Comparison of ENCODE assay signal across 8 cellular contexts in the genomic region with DNA sequence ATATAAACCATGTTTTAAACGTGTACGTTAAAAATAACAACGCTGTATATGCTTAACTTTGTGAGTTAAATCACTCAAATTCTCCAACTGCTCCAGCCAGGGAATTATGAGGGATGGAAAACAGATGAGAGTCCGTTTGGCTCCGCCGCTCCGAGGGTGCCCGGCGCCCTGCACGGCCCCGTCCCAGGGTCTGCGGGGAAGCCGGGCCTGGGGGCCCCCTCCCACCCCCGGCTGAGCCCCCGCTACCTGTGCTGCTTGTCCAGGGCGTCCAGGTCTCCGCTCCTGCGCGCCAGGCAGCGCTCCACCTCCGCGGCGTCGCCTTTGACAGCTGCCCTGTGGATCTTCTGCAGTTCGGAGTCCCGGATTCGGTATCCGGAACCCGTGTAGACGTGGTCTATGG.
DNase-seq lines count a peak whose midpoint lies in the region; ATAC-seq and TF ChIP-seq lines count a peak whose summit lies in the region.
"Not testable (repeated sequence)": the region's sequence is repeated elsewhere in the genome, so short reads cannot be mapped to it uniquely, and the experiment has no call there.

No MANE protein-coding gene starts in this region.

- H3K4me3 Mint-ChIP-seq in activated T-cell treated with anti-CD3 and anti-CD28 coated beads, Interleukin-2, amount 50 U/mL, for 24 hours; neural progenitor cell: not testable (repeated sequence)
- H3K4me3 Mint-ChIP-seq in dendritic cell treated with granulocyte-macrophage colony-stimulating factor and Interleukin-4, amounts not matched to agents 40 ng/mL and 50 ng/mL, for 4 days: peak overlapping the region; percentile 20

- intact Hi-C loops in dendritic cell treated with granulocyte-macrophage colony-stimulating factor and Interleukin-4, amounts not matched to agents 40 ng/mL and 50 ng/mL, for 4 days (cut with micrococcal nuclease); esophagus muscularis mucosa (cut with DNase I); left ventricle myocardium superior (cut with micrococcal nuclease): not testable (repeated sequence)

- DNase-seq in H7; esophagus muscularis mucosa (ENCODE audit: extremely low spot score); left ventricle myocardium superior; hepatocyte (ENCODE audit: low spot score); neural progenitor cell (ENCODE audit: low spot score); suprapubic skin (ENCODE audit: low spot score in 2 of 2): not testable (repeated sequence)
- DNase-seq in activated T-cell treated with anti-CD3 and anti-CD28 coated beads, Interleukin-2, amount 50 U/mL, for 24 hours: peak; percentile 20

- not testable (repeated sequence) for TF ChIP-seq EP300 in esophagus muscularis mucosa (IDR thresholded peaks at IDR 0.05); suprapubic skin (IDR thresholded peaks at IDR 0.05)

- not testable (repeated sequence) for H3K4me1 Mint-ChIP-seq in activated T-cell treated with anti-CD3 and anti-CD28 coated beads, Interleukin-2, amount 50 U/mL, for 24 hours (ENCODE audit: low read depth); dendritic cell treated with granulocyte-macrophage colony-stimulating factor and Interleukin-4, amounts not matched to agents 40 ng/mL and 50 ng/mL, for 4 days (ENCODE audit: low read depth); neural progenitor cell

- not testable (repeated sequence) for H3K9me3 ChIP-seq in esophagus muscularis mucosa; hepatocyte (ENCODE audit: low read depth); neural progenitor cell (ENCODE audit: low read depth); suprapubic skin

- WGBS in esophagus muscularis mucosa: no CpG with 5 or more reads among the region's 30 CpGs
- WGBS in hepatocyte (ENCODE audit: low lambda C conversion rate, missing lambda C conversion rate): 0% methylated on average over 4 of the region's 30 CpGs
- WGBS in suprapubic skin: no CpG with 5 or more reads among the region's 30 CpGs

- H3K9me3 Mint-ChIP-seq in activated T-cell treated with anti-CD3 and anti-CD28 coated beads, Interleukin-2, amount 50 U/mL, for 24 hours; dendritic cell treated with granulocyte-macrophage colony-stimulating factor and Interleukin-4, amounts not matched to agents 40 ng/mL and 50 ng/mL, for 4 days; neural progenitor cell: not testable (repeated sequence)

- ATAC-seq in left ventricle myocardium superior: peak; percentile 36

- not testable (repeated sequence) for H3K27me3 Mint-ChIP-seq in activated T-cell treated with anti-CD3 and anti-CD28 coated beads, Interleukin-2, amount 50 U/mL, for 24 hours; dendritic cell treated with granulocyte-macrophage colony-stimulating factor and Interleukin-4, amounts not matched to agents 40 ng/mL and 50 ng/mL, for 4 days; neural progenitor cell (ENCODE audit: insufficient read depth, low read depth)

- not testable (repeated sequence) for H3F3A ChIP-seq in neural progenitor cell (ENCODE audit: low read depth)

- H3K9ac ChIP-seq in neural progenitor cell: not testable (repeated sequence)

- not testable (repeated sequence) for H3K36me3 ChIP-seq in H7 (replicated peaks; ENCODE audit: control insufficient read depth, insufficient read depth, low read length); esophagus muscularis mucosa; hepatocyte (replicated peaks; ENCODE audit: insufficient read depth, low read depth); neural progenitor cell; suprapubic skin

- peak overlapping the region; percentile 68 for H3K4me2 ChIP-seq in hepatocyte
- H3K4me2 ChIP-seq in neural progenitor cell: peak overlapping the region; percentile 55

- not testable (repeated sequence) for H3K79me2 ChIP-seq in hepatocyte; neural progenitor cell (ENCODE audit: low read depth)

- not testable (repeated sequence) for H3K27me3 ChIP-seq in H7 (ENCODE audit: control insufficient read depth, insufficient read depth, low read length); esophagus muscularis mucosa; hepatocyte; suprapubic skin
- H3K27me3 ChIP-seq in neural progenitor cell: peaks cover 13% of the 10 kb centered on the region

- not testable (repeated sequence) for H3K36me3 Mint-ChIP-seq in activated T-cell treated with anti-CD3 and anti-CD28 coated beads, Interleukin-2, amount 50 U/mL, for 24 hours (ENCODE audit: low read depth); dendritic cell treated with granulocyte-macrophage colony-stimulating factor and Interleukin-4, amounts not matched to agents 40 ng/mL and 50 ng/mL, for 4 days (ENCODE audit: low read depth); neural progenitor cell

- H3K9me2 ChIP-seq in hepatocyte (replicated peaks; ENCODE audit: insufficient read depth): not testable (repeated sequence)

- H3K27ac ChIP-seq in esophagus muscularis mucosa (replicated peaks in 1 of 4); hepatocyte; neural progenitor cell; suprapubic skin: not testable (repeated sequence)

- TF ChIP-seq POLR2A in esophagus muscularis mucosa (IDR thresholded peaks at IDR 0.05; ENCODE audit: low read depth); suprapubic skin (IDR thresholded peaks at IDR 0.05): not testable (repeated sequence)

- not testable (repeated sequence) for H2AFZ ChIP-seq in hepatocyte; neural progenitor cell (replicated peaks)

- not testable (repeated sequence) for TF ChIP-seq CTCF in esophagus muscularis mucosa (IDR thresholded peaks at IDR 0.05); hepatocyte (IDR thresholded peaks at IDR 0.05; ENCODE audit: poor library complexity); neural progenitor cell (IDR thresholded peaks at IDR 0.05); suprapubic skin (IDR thresholded peaks at IDR 0.05)

- H3K4me3 ChIP-seq in H7 (ENCODE audit: insufficient read depth, low read depth, low read length) (peak overlapping the region; percentile 8; the same call in 1 of the 2 replicates), esophagus muscularis mucosa (peak overlapping the region in 3 of 4 donors; percentile 32 to 43 (median 33)), suprapubic skin (peak overlapping the region; percentile 22)
- not testable (repeated sequence) for H3K4me3 ChIP-seq in hepatocyte, neural progenitor cell

- H3K27ac Mint-ChIP-seq in activated T-cell treated with anti-CD3 and anti-CD28 coated beads, Interleukin-2, amount 50 U/mL, for 24 hours; dendritic cell treated with granulocyte-macrophage colony-stimulating factor and Interleukin-4, amounts not matched to agents 40 ng/mL and 50 ng/mL, for 4 days; neural progenitor cell: not testable (repeated sequence)

- not testable (repeated sequence) for H4K20me1 ChIP-seq in hepatocyte (ENCODE audit: insufficient read depth, poor library complexity, severe bottlenecking); neural progenitor cell (ENCODE audit: low read depth)

- H3K4me1 ChIP-seq in esophagus muscularis mucosa; hepatocyte (ENCODE audit: insufficient read depth); neural progenitor cell; suprapubic skin: not testable (repeated sequence)
